11 cellular contexts compared by ENCODE assay signal in the genomic region with DNA sequence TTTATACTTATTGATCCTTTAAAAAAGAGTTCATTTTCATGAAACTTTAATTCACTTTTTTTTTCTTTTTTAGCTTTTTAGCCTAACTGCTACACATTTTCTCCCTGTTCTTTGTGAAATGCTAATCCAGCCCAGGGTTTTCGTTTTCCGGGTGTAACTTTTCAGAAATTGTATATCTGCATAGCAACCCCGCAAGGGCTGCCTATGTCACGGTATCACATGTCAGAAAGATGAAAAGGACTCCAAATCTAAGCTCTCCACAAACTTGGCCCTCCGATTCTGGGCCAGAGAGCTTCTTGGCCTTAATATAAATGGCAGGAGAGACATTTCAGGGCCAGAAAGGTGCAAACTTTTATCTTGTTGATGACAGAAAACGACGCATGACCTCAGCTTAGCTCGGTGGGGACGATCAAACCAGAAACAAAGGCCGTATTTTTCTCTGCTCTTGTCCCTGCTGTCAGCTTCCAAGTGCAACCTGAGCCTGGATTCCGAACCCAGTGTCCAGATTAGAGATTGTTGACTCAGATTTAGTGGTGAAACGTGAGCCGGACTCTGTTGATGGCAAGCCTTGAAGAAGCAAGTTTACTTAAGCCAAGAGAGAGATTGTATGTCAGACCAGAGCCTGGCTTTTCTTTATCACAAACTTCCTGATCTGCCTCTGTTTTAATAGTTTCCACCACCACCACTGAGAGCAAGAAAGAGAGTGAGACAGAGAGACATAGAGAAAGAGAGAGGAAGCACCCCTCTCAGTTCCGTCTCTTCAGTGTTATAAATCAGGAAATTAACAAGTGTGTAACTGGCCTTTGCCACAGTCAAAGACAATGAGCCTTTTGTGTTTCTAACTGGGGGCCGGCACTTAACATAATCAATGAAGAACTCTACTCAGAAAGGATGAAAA.
DNase-seq lines count a peak whose midpoint lies in the region; ATAC-seq, FAIRE-seq and TF ChIP-seq lines count a peak whose summit lies in the region.
"Had no signal": no experiment of that assay in that cellular context is flagged by ENCODE, and none has a peak within 500 bp of the region (broad histone marks: within the 10 kb centered on the region; RNA-seq: fewer than 3 reads in every experiment).

No MANE protein-coding gene starts in this region.

- no peak for DNase-seq in HCT116 (ENCODE audit: low read depth, low spot score)
- DNase-seq in NCI-H2196 treated with DMSO at 0.1 percent for 48 hours (lab: John Stamatoyannopoulos, UW; ENCODE audit: unreplicated experiment), result peak; percentile 88
- DNase-seq in H1 (ENCODE audit: low read depth in 1 of 2, low spot score in 2 of 2), result no peak
- peak; percentile 59 for DNase-seq in pons (ENCODE audit: low spot score)
- DNase-seq in GDM1 (lab: John Stamatoyannopoulos, UW), result no peak
- DNase-seq in activated naive CD8-positive, alpha-beta T cell treated with anti-CD3 and anti-CD28 coated beads, Interleukin-2, amount 50 U/mL, for 24 hours, result no peak
- DNase-seq: activated CD4-positive, alpha-beta T cell treated with anti-CD3 and anti-CD28 coated beads for 48 hours; ovary had no signal

- RAD21 ChIA-PET in HCT116 (lab: Charles Lee; ENCODE audit: low non-redundant PET in 1 of 2, low total read pairs in 2 of 2, uncharacterized antibody in 2 of 2, unreplicated experiment in 2 of 2), result no interaction called here

- H3K9ac ChIP-seq in HCT116 (ENCODE audit: low read length), result no peak overlapping the region
- peak overlapping the region in 1 of 4 experiments; percentile 13; a peak in 2 of 7 replicates for H3K9ac ChIP-seq in H1 (replicated peaks in 1 of 4; ENCODE audit: extremely low read depth in 1 of 4, low read depth in 3 of 4, low read length in 3 of 4)

- peaks cover 21% of the 10 kb centered on the region for H3K4me1 Mint-ChIP-seq in activated naive CD8-positive, alpha-beta T cell treated with anti-CD3 and anti-CD28 coated beads, Interleukin-2, amount 50 U/mL, for 24 hours

- no peak for FAIRE-seq in H1 (lab: Jason Lieb, UNC)
- FAIRE-seq: G401.6 had no signal

- H3K4me3 Mint-ChIP-seq in activated naive CD8-positive, alpha-beta T cell treated with anti-CD3 and anti-CD28 coated beads, Interleukin-2, amount 50 U/mL, for 24 hours, result no peak overlapping the region

- TF ChIP-seq CTCF in HCT116 (IDR thresholded peaks at IDR 0.05 in 2 of 3, conservative IDR thresholded peaks at IDR 0.05 in 1 of 3; ENCODE audit: borderline replicate concordance in 1 of 3, insufficient read depth in 1 of 3, low read depth in 2 of 3, low read length in 2 of 3) (no peak), H1 (IDR thresholded peaks at IDR 0.05; ENCODE audit: control extremely low read depth in 1 of 3, insufficient read depth in 1 of 3, low read depth in 1 of 3, low read length in 3 of 3) (no peak)

- no TSS peak for BruUV-seq in HCT116 (replicated peaks; lab: Mats Ljungman, UMichigan)

- CTCF ChIA-PET in HCT116 (lab: Charles Lee) (interaction anchor here (1.5 to 1.7 kb wide), 2 partner anchors 11 to 348 kb away, joined by 4 to 6 read pairs; no protein-coding TSS in a partner anchor), H1 (lab: Charles Lee; ENCODE audit: partially characterized antibody) (interaction anchor here (0.7 to 1.5 kb wide), 5 partner anchors 11 to 250 kb away, joined by 3 to 4 read pairs (median 3); no protein-coding TSS in a partner anchor)

- H4K20me1 ChIP-seq in HCT116 (ENCODE audit: insufficient read depth) (no peaks in the 10 kb centered on the region), H1 (replicated peaks in 1 of 2; ENCODE audit: control insufficient read depth in 1 of 2, insufficient read depth in 2 of 2, low read length in 2 of 2) (no peaks in the 10 kb centered on the region)

- H3K27me3 Mint-ChIP-seq in activated naive CD8-positive, alpha-beta T cell treated with anti-CD3 and anti-CD28 coated beads, Interleukin-2, amount 50 U/mL, for 24 hours, result no peaks in the 10 kb centered on the region

- no peak overlapping the region for H4K91ac ChIP-seq in H1 (replicated peaks; ENCODE audit: insufficient read length, low read length)

- H3K27ac ChIP-seq in HCT116 (ENCODE audit: low read depth, low read length) (0 out of 2 replicates have a peak overlapping the region, but pooled peaks have one; percentile 2), H1 (ENCODE audit: low read depth, low read length) (no peak overlapping the region)

- H3K23me2 ChIP-seq in H1 (ENCODE audit: low read depth, low read length), result no peaks in the 10 kb centered on the region

- POLR2A ChIA-PET in HCT116 (lab: Charles Lee), result no interaction called here
- POLR2A ChIA-PET in H1 (lab: Charles Lee; ENCODE audit: partially characterized antibody), result no interaction called here

- no peak overlapping the region for H2BK15ac ChIP-seq in H1 (ENCODE audit: low read length)

- H4K5ac ChIP-seq in H1 (ENCODE audit: insufficient read length, low read depth, low read length), result no peak overlapping the region

- 77% methylated on average over 15 of the region's 15 CpGs; no CpG with 5 or more reads in 1 of the 2 experiments for WGBS in H1 (ENCODE audit: extremely low coverage in 1 of 2, insufficient coverage in 1 of 2, insufficient read length in 1 of 2, insufficient replicate concordance in 2 of 2, low coverage in 1 of 2, low lambda C conversion rate in 2 of 2, missing lambda C conversion rate in 1 of 2), 2 experiments

- peaks cover 7 to 11% of the 10 kb centered on the region in 2 experiments; a peak in 2 of 4 replicates for H3K4me1 ChIP-seq in HCT116 (ENCODE audit: control insufficient read depth in 1 of 2, insufficient read depth in 2 of 2, low read length in 2 of 2)
- H3K4me1 ChIP-seq in H1 (replicated peaks in 1 of 4; ENCODE audit: control insufficient read depth in 3 of 4, insufficient read depth in 4 of 4, low read length in 3 of 4), result peaks cover 6 to 27% (median 15%) of the 10 kb centered on the region in 4 experiments

- no peaks in the 10 kb centered on the region for H3K27me3 ChIP-seq in HCT116 (ENCODE audit: insufficient read depth, low read length)
- H3K27me3 ChIP-seq in H1 (replicated peaks in 1 of 4; ENCODE audit: control insufficient read depth in 3 of 4, extremely low read depth in 1 of 4, insufficient read depth in 3 of 4, low read length in 3 of 4), result no peaks in the 10 kb centered on the region
- H3K27me3 ChIP-seq: ovary had no signal

- H2BK12ac ChIP-seq in H1 (ENCODE audit: low read depth, low read length), result no peak overlapping the region; the same call in 1 of the 2 replicates

- H3K18ac ChIP-seq in H1 (ENCODE audit: extremely low read depth, low read length), result peak overlapping the region; percentile 68

- no peak overlapping the region for H3K56ac ChIP-seq in H1 (replicated peaks; ENCODE audit: insufficient read length, low read depth, low read length)

- no peaks in the 10 kb centered on the region for H3K9me3 Mint-ChIP-seq in activated naive CD8-positive, alpha-beta T cell treated with anti-CD3 and anti-CD28 coated beads, Interleukin-2, amount 50 U/mL, for 24 hours

- intact Hi-C loops in HCT116 (cut with micrococcal nuclease), result no loop called here

- H3K9me3 ChIP-seq in HCT116 (ENCODE audit: control insufficient read depth in 1 of 2, insufficient read depth in 1 of 2, low read depth in 1 of 2, low read length in 2 of 2), result no peaks in the 10 kb centered on the region
- H3K9me3 ChIP-seq in H1 (ENCODE audit: insufficient read depth in 2 of 2, low read depth in 1 of 2, low read length in 1 of 2), result no peaks in the 10 kb centered on the region
- H3K9me3 ChIP-seq: ovary had no signal

- H3K79me2 ChIP-seq in HCT116 (ENCODE audit: insufficient read depth, low read length) (no peaks in the 10 kb centered on the region), H1 (ENCODE audit: control insufficient read depth in 1 of 2, insufficient read depth in 2 of 2, low read length in 2 of 2) (no peaks in the 10 kb centered on the region)

- H2AFZ ChIP-seq in HCT116 (ENCODE audit: low read depth, low read length, poor library complexity, severe bottlenecking) (no peak overlapping the region), H1 (ENCODE audit: low read length) (peak overlapping the region; percentile 10; the same call in 1 of the 2 replicates)

- TF ChIP-seq EP300 in H1 (IDR thresholded peaks at IDR 0.05; ENCODE audit: borderline replicate concordance in 1 of 2, low read depth in 2 of 2, low read length in 2 of 2), result no peak

- peak overlapping the region; percentile 68; the same call in 1 of the 2 replicates for H2BK20ac ChIP-seq in H1 (ENCODE audit: low read length)

- H3K36me3 Mint-ChIP-seq in activated naive CD8-positive, alpha-beta T cell treated with anti-CD3 and anti-CD28 coated beads, Interleukin-2, amount 50 U/mL, for 24 hours (ENCODE audit: low read depth), result no peaks in the 10 kb centered on the region

- H3K4ac ChIP-seq in H1 (replicated peaks; ENCODE audit: insufficient read length, low read depth, low read length), result no peak overlapping the region

- no peak overlapping the region for H3K14ac ChIP-seq in H1 (ENCODE audit: insufficient read length)

- no peak for ATAC-seq in HCT116
- no peak for ATAC-seq in HG02678 (IDR thresholded peaks at IDR 0.05; ENCODE audit: unreplicated experiment)
- no peak for ATAC-seq in activated naive CD8-positive, alpha-beta T cell treated with anti-CD3 and anti-CD28 coated beads, Interleukin-2, amount 50 U/mL, for 24 hours
- no peak for ATAC-seq in GM21723 (IDR thresholded peaks at IDR 0.05; ENCODE audit: unreplicated experiment)

- H3K4me3 ChIP-seq in HCT116 (replicated peaks in 1 of 2; ENCODE audit: low read depth in 1 of 2, low read length in 2 of 2) (no peak overlapping the region), H1 (ENCODE audit: extremely low read depth in 1 of 4, insufficient read depth in 2 of 4, low read depth in 3 of 4, low read length in 4 of 4) (no peak overlapping the region)
- H3K4me3 ChIP-seq: ovary had no signal

- H3K79me1 ChIP-seq in H1 (ENCODE audit: low read depth, low read length), result no peaks in the 10 kb centered on the region

- no peak for TF ChIP-seq RAD21 in HCT116 (IDR thresholded peaks at IDR 0.05; ENCODE audit: low read depth)
- no peak for TF ChIP-seq RAD21 in H1 (IDR thresholded peaks at IDR 0.05 in 1 of 2, conservative IDR thresholded peaks at IDR 0.05 in 1 of 2; ENCODE audit: low read depth in 2 of 2, low read length in 2 of 2)

- H2BK5ac ChIP-seq in H1 (ENCODE audit: low read depth, low read length), result peak overlapping the region; percentile 13; the same call in 1 of the 2 replicates

- no peak overlapping the region for H3K4me2 ChIP-seq in HCT116 (ENCODE audit: low read length)
- H3K4me2 ChIP-seq in H1 (ENCODE audit: insufficient read depth in 1 of 2, low read depth in 2 of 2, low read length in 2 of 2), result peak overlapping the region in 1 of 2 experiments; percentile 42; a peak in 1 of 4 replicates

- no peak overlapping the region for H3K23ac ChIP-seq in H1 (ENCODE audit: insufficient read length)

- no peak overlapping the region for H2AK5ac ChIP-seq in H1 (ENCODE audit: low read depth, low read length)

- H3K27ac Mint-ChIP-seq in activated naive CD8-positive, alpha-beta T cell treated with anti-CD3 and anti-CD28 coated beads, Interleukin-2, amount 50 U/mL, for 24 hours, result no peak overlapping the region

- H2BK120ac ChIP-seq in H1 (replicated peaks; ENCODE audit: low read depth, low read length), result no peak overlapping the region

- no peaks in the 10 kb centered on the region for H3K9me2 ChIP-seq in HCT116 (ENCODE audit: insufficient read depth)

- no peak for TF ChIP-seq POLR2A in HCT116 (IDR thresholded peaks at IDR 0.05; ENCODE audit: borderline replicate concordance, extremely low read depth, insufficient read depth, insufficient read length)
- no peak for TF ChIP-seq POLR2A in H1 (IDR thresholded peaks at IDR 0.05; ENCODE audit: control extremely low read depth in 1 of 2, low read depth in 2 of 2, low read length in 2 of 2)

- H3K36me3 ChIP-seq in HCT116 (ENCODE audit: control insufficient read depth in 1 of 2, insufficient read depth in 2 of 2, low read length in 2 of 2), result no peaks in the 10 kb centered on the region
- no peaks in the 10 kb centered on the region for H3K36me3 ChIP-seq in H1 (ENCODE audit: control insufficient read depth in 2 of 4, insufficient read depth in 4 of 4, low read length in 3 of 4)
- H3K36me3 ChIP-seq: ovary had no signal

- no peak overlapping the region for H4K8ac ChIP-seq in H1 (ENCODE audit: extremely low read depth, insufficient read depth, low read length)

Comparison
In these comparisons a context has a peak if more than half of its experiments do, and no peak if none do; other contexts are left out.
1. DNase-seq: peak in NCI-H2196 treated with DMSO at 0.1 percent for 48 hours (single experiment) and pons (single experiment); none in HCT116 (single experiment), H1 (0 of 2), GDM1 (single experiment) and activated naive CD8-positive, alpha-beta T cell treated with anti-CD3 and anti-CD28 coated beads, Interleukin-2, amount 50 U/mL, for 24 hours (single experiment).